8 cellular contexts compared by ENCODE assay signal in genomic region chr2:61426267-61426897, GRCh38. TPM values are rescaled to one million over a fixed set of nuclear protein-coding genes. Genes with fewer than 3 reads are reported as not detected.
DNase-seq lines count a peak whose midpoint lies in the region; ATAC-seq, FAIRE-seq and TF ChIP-seq lines count a peak whose summit lies in the region.

No MANE protein-coding gene starts in this region.

- H3K9me3 Mint-ChIP-seq in CD8-positive, alpha-beta T cell = no peaks in the 10 kb centered on the region
- no peaks in the 10 kb centered on the region for H3K9me3 Mint-ChIP-seq in T-helper 1 cell treated with Interleukin-12 subunit alpha and Interleukin-12 subunit beta and Interleukin-4 antibody, amounts not matched to agents 30 μg/mL and 1 μg/mL, for 36 hours

- POLR2A ChIA-PET in CD8-positive, alpha-beta T cell (lab: Charles Lee) = interaction anchor here (0.6 to 2.4 kb wide), 9 partner anchors 23 to 338 kb away, joined by 3 to 16 read pairs (median 5); partner anchors contain the start of genes USP34 and XPO1

- H3K36me3 Mint-ChIP-seq in CD8-positive, alpha-beta T cell = peaks cover 1% of the 10 kb centered on the region
- no peaks in the 10 kb centered on the region for H3K36me3 Mint-ChIP-seq in T-helper 1 cell treated with Interleukin-12 subunit alpha and Interleukin-12 subunit beta and Interleukin-4 antibody, amounts not matched to agents 30 μg/mL and 1 μg/mL, for 36 hours (ENCODE audit: low read depth)

- no peaks in the 10 kb centered on the region for H3K36me3 ChIP-seq in CD8-positive, alpha-beta T cell (ENCODE audit: insufficient read depth, low read length)

- peak; percentile 74 for TF ChIP-seq CTCF in CD8-positive, alpha-beta T cell (IDR thresholded peaks at IDR 0.05)

- intact Hi-C loops in CD8-positive, alpha-beta T cell (cut with DNase I, micrococcal nuclease) = loop anchor here (1.0 to 10.0 kb wide), 13 partner anchors 44 to 431 kb away; partner anchors contain the start of genes USP34 (in 2 of the 2), FAM161A (in 1 of the 2) and XPO1 (in 1 of the 2)

- CTCF ChIA-PET in CD8-positive, alpha-beta T cell (lab: Charles Lee) = interaction anchor here (0.6 to 2.7 kb wide), 31 partner anchors 8 to 387 kb away, joined by 3 to 16 read pairs (median 6); partner anchors contain the start of gene XPO1

- peak; percentile 51 to 83 (median 74) for DNase-seq in CD8-positive, alpha-beta T cell
- DNase-seq in amniotic epithelial cell (ENCODE audit: low read depth) (peak; percentile 64), kidney tubule cell (ENCODE audit: low spot score) (peak; percentile 49), frontal cortex (ENCODE audit: low spot score in 2 of 2) (no peak)
- DNase-seq in stimulated activated CD8-positive, alpha-beta memory T cell treated with anti-CD3 and anti-CD28 coated beads, Interleukin-2, amount 100 ng/mL, for 1 hour (ENCODE audit: low read depth in 2 of 2) = peak; percentile 36 to 51

- H3K9me3 ChIP-seq in CD8-positive, alpha-beta T cell (ENCODE audit: low read length) = no peaks in the 10 kb centered on the region

- peaks cover 72% of the 10 kb centered on the region for H3K4me1 Mint-ChIP-seq in CD8-positive, alpha-beta T cell (ENCODE audit: low read depth)
- peaks cover 35% of the 10 kb centered on the region for H3K4me1 Mint-ChIP-seq in T-helper 1 cell treated with Interleukin-12 subunit alpha and Interleukin-12 subunit beta and Interleukin-4 antibody, amounts not matched to agents 30 μg/mL and 1 μg/mL, for 36 hours (ENCODE audit: low read depth)

- H3K4me1 ChIP-seq in CD8-positive, alpha-beta T cell (ENCODE audit: insufficient read depth, low read length) = peaks cover 43% of the 10 kb centered on the region

- no peak for FAIRE-seq in frontal cortex (lab: Jason Lieb, UNC)

- H3K27ac Mint-ChIP-seq in CD8-positive, alpha-beta T cell = peak overlapping the region; percentile 94
- H3K27ac Mint-ChIP-seq in T-helper 1 cell treated with Interleukin-12 subunit alpha and Interleukin-12 subunit beta and Interleukin-4 antibody, amounts not matched to agents 30 μg/mL and 1 μg/mL, for 36 hours = peak overlapping the region; percentile 26

- H3K4me3 ChIP-seq in CD8-positive, alpha-beta T cell (ENCODE audit: low read depth, low read length) = no peak overlapping the region

- H3K27me3 ChIP-seq in CD8-positive, alpha-beta T cell (ENCODE audit: insufficient read depth, low read length) = no peaks in the 10 kb centered on the region

- peak; percentile 91 for ATAC-seq in CD8-positive, alpha-beta T cell
- ATAC-seq in GM19395 (IDR thresholded peaks at IDR 0.05; ENCODE audit: unreplicated experiment) (peak; percentile 80), HG03460 (IDR thresholded peaks at IDR 0.05; ENCODE audit: unreplicated experiment) (peak; percentile 66)

- no peaks in the 10 kb centered on the region for H3K27me3 Mint-ChIP-seq in CD8-positive, alpha-beta T cell (ENCODE audit: low read depth)
- no peaks in the 10 kb centered on the region for H3K27me3 Mint-ChIP-seq in T-helper 1 cell treated with Interleukin-12 subunit alpha and Interleukin-12 subunit beta and Interleukin-4 antibody, amounts not matched to agents 30 μg/mL and 1 μg/mL, for 36 hours (ENCODE audit: low read depth)

- H3K27ac ChIP-seq in CD8-positive, alpha-beta T cell (ENCODE audit: low read depth, low read length) = peak overlapping the region; percentile 47

- H3K4me3 Mint-ChIP-seq in CD8-positive, alpha-beta T cell = peak overlapping the region; percentile 59
- no peak overlapping the region for H3K4me3 Mint-ChIP-seq in T-helper 1 cell treated with Interleukin-12 subunit alpha and Interleukin-12 subunit beta and Interleukin-4 antibody, amounts not matched to agents 30 μg/mL and 1 μg/mL, for 36 hours

RNA-seq across cellular contexts. Expression of gene USP34, which starts 44.5 kb away (rescaled TPM):
- 100 to 1,000 TPM in 1 of 2 experiments, 10 to 100 TPM in 1; 99.6 to 103 TPM for total RNA-seq in CD8-positive, alpha-beta T cell
- 177 TPM for total RNA-seq in frontal cortex

Comparison
In these comparisons a context has a peak if more than half of its experiments do, and no peak if none do; other contexts are left out.
1. DNase-seq: peak in CD8-positive, alpha-beta T cell (7 of 7), amniotic epithelial cell (single experiment), kidney tubule cell (single experiment) and stimulated activated CD8-positive, alpha-beta memory T cell treated with anti-CD3 and anti-CD28 coated beads, Interleukin-2, amount 100 ng/mL, for 1 hour (2 of 2); none in frontal cortex (0 of 2).
2. Peak in every context shown above with its lines, with median percentiles within 50 percentile points of each other: ATAC-seq.